ENCODE assay signal across 19 cellular contexts in the genomic region with DNA sequence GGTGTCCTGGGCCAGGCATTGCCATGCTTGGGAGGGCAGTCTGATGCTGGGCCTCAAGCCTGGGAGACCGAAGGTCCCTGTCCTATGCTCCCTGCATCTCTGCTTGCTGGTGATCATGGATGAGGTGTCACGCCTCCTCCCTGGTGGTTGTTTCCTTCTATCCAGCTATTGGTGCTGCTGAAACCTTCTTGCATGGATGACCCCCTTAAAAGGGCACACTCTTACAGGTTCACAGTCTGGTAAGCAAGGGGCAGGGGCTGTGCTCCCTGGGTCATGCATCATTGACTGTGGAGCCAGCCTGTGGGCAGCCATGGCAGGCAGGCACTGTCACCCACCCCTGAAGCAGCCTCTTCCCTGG. TPM values are rescaled to one million over a fixed set of nuclear protein-coding genes. Genes with fewer than 3 reads are reported as not detected.
A peak's percentile ranks its signal among the peaks of the same experiment; 100 is the strongest.
DNase-seq lines count a peak whose midpoint lies in the region; ATAC-seq, FAIRE-seq and TF ChIP-seq lines count a peak whose summit lies in the region.
"Had no signal": no experiment of that assay in that cellular context is flagged by ENCODE, and none has a peak within 500 bp of the region (broad histone marks: within the 10 kb centered on the region; RNA-seq: fewer than 3 reads in every experiment).

No MANE protein-coding gene starts in this region.

- 0% methylated on average over 2 of the region's 2 CpGs for WGBS in GM12878 (ENCODE audit: insufficient coverage, insufficient replicate concordance, low lambda C conversion rate, missing lambda C conversion rate)

- no peaks in the 10 kb centered on the region for H3K36me3 ChIP-seq in GM12878 (ENCODE audit: control insufficient read depth in 2 of 2, insufficient read depth in 2 of 2, low read length in 1 of 2)
- H3K36me3 ChIP-seq: HAP-1 had no signal

- H3K27ac ChIP-seq in GM12878 (ENCODE audit: control insufficient read depth, insufficient read depth), result no peak overlapping the region
- H3K27ac ChIP-seq: C4-2B had no signal

- no peak for TF ChIP-seq POLR2A in GM12878 (IDR thresholded peaks at IDR 0.05; ENCODE audit: low read depth, low read length)

- RAD21 ChIA-PET in GM12878 (lab: Charles Lee; ENCODE audit: unreplicated experiment), result no interaction called here

- TF ChIP-seq RAD21 in GM12878 (IDR thresholded peaks at IDR 0.05; ENCODE audit: insufficient read depth, low read depth, low read length), result no peak

- TF ChIP-seq CTCF in GM12878 (IDR thresholded peaks at IDR 0.05 in 2 of 3, conservative IDR thresholded peaks at IDR 0.05 in 1 of 3; ENCODE audit: control insufficient read depth in 2 of 3, extremely low read depth in 1 of 3, insufficient read depth in 1 of 3, low read depth in 3 of 3, low read length in 3 of 3), result no peak
- TF ChIP-seq CTCF in nephron progenitor cell (IDR thresholded peaks at IDR 0.05), result no peak
- TF ChIP-seq CTCF in HFFc6 (IDR thresholded peaks at IDR 0.05), result no peak

- FAIRE-seq in GM12878 (lab: Jason Lieb, UNC), result no peak
- FAIRE-seq: D721Med, G401.6, H1 had no signal

- H3K4me3 ChIP-seq in GM12878, result no peak overlapping the region
- H3K4me3 ChIP-seq: HAP-1 had no signal

- no peaks in the 10 kb centered on the region for H3K79me2 ChIP-seq in GM12878 (ENCODE audit: control insufficient read depth, insufficient read depth, low read length)

- H3K27ac Mint-ChIP-seq in nephron progenitor cell (peak overlapping the region; percentile 53), HFFc6 (no peak overlapping the region)
- H3K27ac Mint-ChIP-seq: IgD-negative memory B cell had no signal

- CTCF ChIA-PET in GM12878 (lab: Yijun Ruan, JAX), result no interaction called here

- H3K27me3 Mint-ChIP-seq in nephron progenitor cell (ENCODE audit: low read depth, poor library complexity) (no peaks in the 10 kb centered on the region), HFFc6 (ENCODE audit: insufficient read depth) (peaks cover 4% of the 10 kb centered on the region; the same call in 1 of the 2 replicates)
- H3K27me3 Mint-ChIP-seq: CD4-positive, alpha-beta memory T cell; IgD-negative memory B cell had no signal

- DNase-seq in Caki2 (ENCODE audit: low read depth) (peak; percentile 28), GM12878 (ENCODE audit: low read depth, low spot score) (no peak), nephron progenitor cell (no peak), HFFc6 (no peak), NCI-H1105 (lab: John Stamatoyannopoulos, UW) (no peak)
- DNase-seq: ACHN; CD4-positive, alpha-beta memory T cell; DMS153; DMS79 treated with DMSO at 0.1 percent for 48 hours; EL; KG1 had no signal

- TF ChIP-seq EP300 in GM12878 (IDR thresholded peaks at IDR 0.05; ENCODE audit: borderline replicate concordance in 1 of 2, control insufficient read depth in 1 of 2, low read depth in 2 of 2, low read length in 2 of 2), result no peak

- no peak overlapping the region for H3K4me3 Mint-ChIP-seq in nephron progenitor cell
- H3K4me3 Mint-ChIP-seq in HFFc6, result no peak overlapping the region
- H3K4me3 Mint-ChIP-seq: CD4-positive, alpha-beta memory T cell; IgD-negative memory B cell had no signal

- in situ Hi-C loops in Caki2 (cut with HindIII; ENCODE audit: low pct_unique_long_range_greater_than_20kb, low sequenced_read_pairs), result no loop called here
- in situ Hi-C loops in GM12878 (cut with MboI), result no loop called here

- no peak overlapping the region for H3K9ac ChIP-seq in GM12878 (ENCODE audit: control insufficient read depth, insufficient read depth, low read length)

- H4K20me1 ChIP-seq in GM12878 (ENCODE audit: control insufficient read depth, insufficient read depth), result no peaks in the 10 kb centered on the region

- no TSS peak for BruUV-seq in GM12878 (replicated peaks; lab: Mats Ljungman, UMichigan)

- H3K4me1 Mint-ChIP-seq in nephron progenitor cell, result peaks cover 44% of the 10 kb centered on the region
- H3K4me1 Mint-ChIP-seq in HFFc6 (ENCODE audit: low read depth), result peaks cover 4% of the 10 kb centered on the region; the same call in 1 of the 2 replicates
- H3K4me1 Mint-ChIP-seq: CD4-positive, alpha-beta memory T cell; IgD-negative memory B cell had no signal

- peaks cover 0 to 2% of the 10 kb centered on the region in 2 experiments; a peak in 2 of 4 replicates for H3K27me3 ChIP-seq in GM12878 (replicated peaks in 1 of 2; ENCODE audit: control insufficient read depth in 2 of 2, insufficient read depth in 2 of 2, low read length in 1 of 2)

- H3K36me3 Mint-ChIP-seq in nephron progenitor cell (ENCODE audit: low read depth) (peaks cover 21% of the 10 kb centered on the region), HFFc6 (ENCODE audit: low read depth) (no peaks in the 10 kb centered on the region)
- H3K36me3 Mint-ChIP-seq: CD4-positive, alpha-beta memory T cell had no signal

- no peaks in the 10 kb centered on the region; the same call in 2 of the 3 replicates for H3K9me3 ChIP-seq in GM12878 (replicated peaks; ENCODE audit: control insufficient read depth, insufficient read depth, low read length)
- H3K9me3 ChIP-seq: HAP-1 had no signal

- H3K4me1 ChIP-seq in GM12878 (ENCODE audit: control insufficient read depth, insufficient read depth, low read length), result no peaks in the 10 kb centered on the region
- H3K4me1 ChIP-seq: HAP-1 had no signal

- no peak; the same call in 2 of the 3 replicates for ATAC-seq in GM12878
- no peak for ATAC-seq in HG02588 (IDR thresholded peaks at IDR 0.05; ENCODE audit: unreplicated experiment)
- ATAC-seq in HG03460 (IDR thresholded peaks at IDR 0.05; ENCODE audit: unreplicated experiment), result no peak

- POLR2A ChIA-PET in GM12878 (lab: Charles Lee), result no interaction called here

- no peaks in the 10 kb centered on the region for H3K9me3 Mint-ChIP-seq in nephron progenitor cell
- no peaks in the 10 kb centered on the region for H3K9me3 Mint-ChIP-seq in HFFc6
- H3K9me3 Mint-ChIP-seq: CD4-positive, alpha-beta memory T cell; IgD-negative memory B cell had no signal

- intact Hi-C loops in GM12878 (cut with micrococcal nuclease; ENCODE audit: unreplicated experiment), result no loop called here

- SMC1A ChIA-PET in GM12878 (lab: Charles Lee; ENCODE audit: uncharacterized antibody, unreplicated experiment), result no interaction called here

- no peak overlapping the region for H2AFZ ChIP-seq in GM12878 (ENCODE audit: control insufficient read depth, low read depth, low read length)

- H3K4me2 ChIP-seq in GM12878 (ENCODE audit: control insufficient read depth, insufficient read depth), result no peak overlapping the region

TF ChIP-seq in GM12878, 131 proteins besides CTCF, POLR2A, EP300 and RAD21:
- TF ChIP-seq PAX5 (IDR thresholded peaks at IDR 0.05; ENCODE audit: borderline replicate concordance, low read depth, low read length) (0 out of 2 replicates have a peak, but pooled peaks have one; percentile 8), MEF2A (IDR thresholded peaks at IDR 0.05; ENCODE audit: insufficient read depth, low read depth, low read length) (no peak), PML (IDR thresholded peaks at IDR 0.05; ENCODE audit: low read length) (no peak)
- TF ChIP-seq, protein P1, sequence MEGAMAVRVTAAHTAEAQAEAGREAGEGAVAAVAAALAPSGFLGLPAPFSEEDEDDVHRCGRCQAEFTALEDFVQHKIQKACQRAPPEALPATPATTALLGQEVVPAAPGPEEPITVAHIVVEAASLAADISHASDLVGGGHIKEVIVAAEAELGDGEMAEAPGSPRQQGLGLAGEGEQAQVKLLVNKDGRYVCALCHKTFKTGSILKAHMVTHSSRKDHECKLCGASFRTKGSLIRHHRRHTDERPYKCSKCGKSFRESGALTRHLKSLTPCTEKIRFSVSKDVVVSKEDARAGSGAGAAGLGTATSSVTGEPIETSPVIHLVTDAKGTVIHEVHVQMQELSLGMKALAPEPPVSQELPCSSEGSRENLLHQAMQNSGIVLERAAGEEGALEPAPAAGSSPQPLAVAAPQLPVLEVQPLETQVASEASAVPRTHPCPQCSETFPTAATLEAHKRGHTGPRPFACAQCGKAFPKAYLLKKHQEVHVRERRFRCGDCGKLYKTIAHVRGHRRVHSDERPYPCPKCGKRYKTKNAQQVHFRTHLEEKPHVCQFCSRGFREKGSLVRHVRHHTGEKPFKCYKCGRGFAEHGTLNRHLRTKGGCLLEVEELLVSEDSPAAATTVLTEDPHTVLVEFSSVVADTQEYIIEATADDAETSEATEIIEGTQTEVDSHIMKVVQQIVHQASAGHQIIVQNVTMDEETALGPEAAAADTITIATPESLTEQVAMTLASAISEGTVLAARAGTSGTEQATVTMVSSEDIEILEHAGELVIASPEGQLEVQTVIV (IDR thresholded peaks at IDR 0.05; ENCODE audit: borderline replicate concordance, partially characterized antibody), result no peak
TF ChIP-seq in GM12878: peak in this region for 1.

RNA-seq across cellular contexts. Expression of a gene that starts 36.8 kb away (rescaled TPM):
- total RNA-seq in Caki2 (2014; rRNA removed; shearing (Covaris generic); ENCODE audit: low replicate concordance), result 0.41 and 3.9 TPM in 2 replicates
- 6.6 and 7.2 TPM in 2 replicates for total RNA-seq in GM12878 (2013; cell fraction: nucleolus; rRNA removed)
- 1.5 and 1.8 TPM in 2 replicates for total RNA-seq in GM12878 (2014; rRNA removed)
- 1.5 and 1.6 TPM in 2 replicates for total RNA-seq in GM12878 (2014; rRNA removed; fragmentation: Illumina TruSeq; extraction: Trizol)
- total RNA-seq in GM12878 (2021), result 3.2 and 3.6 TPM in 2 replicates
- 1.1 TPM for polyA plus RNA-seq in GM12878 (2011; ENCODE audit: low read depth)
- polyA plus RNA-seq in GM12878 (2011; rRNA removed), result 1.5 and 2.8 TPM in 2 replicates
- 3.7 and 4.2 TPM in 2 replicates for polyA plus RNA-seq in GM12878 (2011; cell fraction: cytosol; rRNA removed)
- polyA plus RNA-seq in GM12878 (2011; cell fraction: nucleus; rRNA removed), result 3.5 and 4.4 TPM in 2 replicates
- polyA plus RNA-seq in GM12878 (2012), result 1.6 TPM in 2 replicates
- polyA plus RNA-seq in GM12878 (2014; fragmentation: Illumina TruSeq; extraction: Trizol), result 3.1 and 3.2 TPM in 2 replicates
- polyA plus RNA-seq in GM12878 (2014; fragmentation: Nextera tagmentation; extraction: Ambion mirVana), result 1 to 10 TPM; 2.1 to 2.5 TPM
- 1.8 and 2.0 TPM in 2 replicates for polyA plus RNA-seq in GM12878 (2014; rRNA removed)
- polyA plus RNA-seq in GM12878 (2016; fragmentation: Nextera tagmentation; extraction: Ambion mirVana), result 1 to 10 TPM; 3.1 to 4.0 TPM
- 3.8 and 4.7 TPM in 2 replicates for polyA minus RNA-seq in GM12878 (2011; rRNA and poly(A)+ RNA removed)
- polyA minus RNA-seq in GM12878 (2011; cell fraction: cytosol; rRNA and poly(A)+ RNA removed), result 1.1 and 3.2 TPM in 2 replicates
- polyA minus RNA-seq in GM12878 (2011; cell fraction: nucleus; rRNA and poly(A)+ RNA removed), result 2.8 and 4.5 TPM in 2 replicates
- total RNA-seq in HFFc6 (2021; fragmentation: NEBNext Ultra II Directional; extraction: Animal tissue kit (Norgen Biotek cat#: 25700)), result 1 to 10 TPM; 2.1 to 4.4 (median 2.7) TPM
